ENCODE assay signal across 2 cellular contexts in genomic region chr10:52615756-52616419, GRCh38.
TF ChIP-seq lines count a peak whose summit lies in the region.

No MANE protein-coding gene starts in this region.

TF ChIP-seq in SK-N-SH treated with all-trans-retinoic acid at 6 μM for 48 hours, 23 proteins besides CTCF, POLR2A, EP300 and RAD21 (continued from another document):
- TF ChIP-seq PATZ1 (CRISPR knock-in tag; IDR thresholded peaks at IDR 0.05; ENCODE audit: borderline replicate concordance) (no peak), PPARA (CRISPR knock-in tag; IDR thresholded peaks at IDR 0.05; ENCODE audit: borderline replicate concordance) (no peak), POU6F1 (CRISPR knock-in tag; IDR thresholded peaks at IDR 0.05; ENCODE audit: borderline replicate concordance, low read depth) (no peak), TOX (CRISPR knock-in tag; IDR thresholded peaks at IDR 0.05; ENCODE audit: borderline replicate concordance) (no peak), CSRNP3 (CRISPR knock-in tag; IDR thresholded peaks at IDR 0.05) (no peak), ARNTL (CRISPR knock-in tag; IDR thresholded peaks at IDR 0.05; ENCODE audit: borderline replicate concordance, low read depth) (no peak), ESRRG (CRISPR knock-in tag; IDR thresholded peaks at IDR 0.05) (no peak), ZNF565 (CRISPR knock-in tag; conservative IDR thresholded peaks at IDR 0.05; ENCODE audit: low read depth) (no peak), SNAI2 (CRISPR knock-in tag; IDR thresholded peaks at IDR 0.05) (no peak), GLIS3 (CRISPR knock-in tag; IDR thresholded peaks at IDR 0.05) (no peak), ZC3H10 (CRISPR knock-in tag; IDR thresholded peaks at IDR 0.05) (no peak), ISL1 (CRISPR knock-in tag; IDR thresholded peaks at IDR 0.05) (no peak), RARB (CRISPR knock-in tag; IDR thresholded peaks at IDR 0.05) (no peak)

TF ChIP-seq in H1, 55 proteins besides CTCF, POLR2A, EP300 and RAD21 (continued from another document):
- TF ChIP-seq, protein P1, sequence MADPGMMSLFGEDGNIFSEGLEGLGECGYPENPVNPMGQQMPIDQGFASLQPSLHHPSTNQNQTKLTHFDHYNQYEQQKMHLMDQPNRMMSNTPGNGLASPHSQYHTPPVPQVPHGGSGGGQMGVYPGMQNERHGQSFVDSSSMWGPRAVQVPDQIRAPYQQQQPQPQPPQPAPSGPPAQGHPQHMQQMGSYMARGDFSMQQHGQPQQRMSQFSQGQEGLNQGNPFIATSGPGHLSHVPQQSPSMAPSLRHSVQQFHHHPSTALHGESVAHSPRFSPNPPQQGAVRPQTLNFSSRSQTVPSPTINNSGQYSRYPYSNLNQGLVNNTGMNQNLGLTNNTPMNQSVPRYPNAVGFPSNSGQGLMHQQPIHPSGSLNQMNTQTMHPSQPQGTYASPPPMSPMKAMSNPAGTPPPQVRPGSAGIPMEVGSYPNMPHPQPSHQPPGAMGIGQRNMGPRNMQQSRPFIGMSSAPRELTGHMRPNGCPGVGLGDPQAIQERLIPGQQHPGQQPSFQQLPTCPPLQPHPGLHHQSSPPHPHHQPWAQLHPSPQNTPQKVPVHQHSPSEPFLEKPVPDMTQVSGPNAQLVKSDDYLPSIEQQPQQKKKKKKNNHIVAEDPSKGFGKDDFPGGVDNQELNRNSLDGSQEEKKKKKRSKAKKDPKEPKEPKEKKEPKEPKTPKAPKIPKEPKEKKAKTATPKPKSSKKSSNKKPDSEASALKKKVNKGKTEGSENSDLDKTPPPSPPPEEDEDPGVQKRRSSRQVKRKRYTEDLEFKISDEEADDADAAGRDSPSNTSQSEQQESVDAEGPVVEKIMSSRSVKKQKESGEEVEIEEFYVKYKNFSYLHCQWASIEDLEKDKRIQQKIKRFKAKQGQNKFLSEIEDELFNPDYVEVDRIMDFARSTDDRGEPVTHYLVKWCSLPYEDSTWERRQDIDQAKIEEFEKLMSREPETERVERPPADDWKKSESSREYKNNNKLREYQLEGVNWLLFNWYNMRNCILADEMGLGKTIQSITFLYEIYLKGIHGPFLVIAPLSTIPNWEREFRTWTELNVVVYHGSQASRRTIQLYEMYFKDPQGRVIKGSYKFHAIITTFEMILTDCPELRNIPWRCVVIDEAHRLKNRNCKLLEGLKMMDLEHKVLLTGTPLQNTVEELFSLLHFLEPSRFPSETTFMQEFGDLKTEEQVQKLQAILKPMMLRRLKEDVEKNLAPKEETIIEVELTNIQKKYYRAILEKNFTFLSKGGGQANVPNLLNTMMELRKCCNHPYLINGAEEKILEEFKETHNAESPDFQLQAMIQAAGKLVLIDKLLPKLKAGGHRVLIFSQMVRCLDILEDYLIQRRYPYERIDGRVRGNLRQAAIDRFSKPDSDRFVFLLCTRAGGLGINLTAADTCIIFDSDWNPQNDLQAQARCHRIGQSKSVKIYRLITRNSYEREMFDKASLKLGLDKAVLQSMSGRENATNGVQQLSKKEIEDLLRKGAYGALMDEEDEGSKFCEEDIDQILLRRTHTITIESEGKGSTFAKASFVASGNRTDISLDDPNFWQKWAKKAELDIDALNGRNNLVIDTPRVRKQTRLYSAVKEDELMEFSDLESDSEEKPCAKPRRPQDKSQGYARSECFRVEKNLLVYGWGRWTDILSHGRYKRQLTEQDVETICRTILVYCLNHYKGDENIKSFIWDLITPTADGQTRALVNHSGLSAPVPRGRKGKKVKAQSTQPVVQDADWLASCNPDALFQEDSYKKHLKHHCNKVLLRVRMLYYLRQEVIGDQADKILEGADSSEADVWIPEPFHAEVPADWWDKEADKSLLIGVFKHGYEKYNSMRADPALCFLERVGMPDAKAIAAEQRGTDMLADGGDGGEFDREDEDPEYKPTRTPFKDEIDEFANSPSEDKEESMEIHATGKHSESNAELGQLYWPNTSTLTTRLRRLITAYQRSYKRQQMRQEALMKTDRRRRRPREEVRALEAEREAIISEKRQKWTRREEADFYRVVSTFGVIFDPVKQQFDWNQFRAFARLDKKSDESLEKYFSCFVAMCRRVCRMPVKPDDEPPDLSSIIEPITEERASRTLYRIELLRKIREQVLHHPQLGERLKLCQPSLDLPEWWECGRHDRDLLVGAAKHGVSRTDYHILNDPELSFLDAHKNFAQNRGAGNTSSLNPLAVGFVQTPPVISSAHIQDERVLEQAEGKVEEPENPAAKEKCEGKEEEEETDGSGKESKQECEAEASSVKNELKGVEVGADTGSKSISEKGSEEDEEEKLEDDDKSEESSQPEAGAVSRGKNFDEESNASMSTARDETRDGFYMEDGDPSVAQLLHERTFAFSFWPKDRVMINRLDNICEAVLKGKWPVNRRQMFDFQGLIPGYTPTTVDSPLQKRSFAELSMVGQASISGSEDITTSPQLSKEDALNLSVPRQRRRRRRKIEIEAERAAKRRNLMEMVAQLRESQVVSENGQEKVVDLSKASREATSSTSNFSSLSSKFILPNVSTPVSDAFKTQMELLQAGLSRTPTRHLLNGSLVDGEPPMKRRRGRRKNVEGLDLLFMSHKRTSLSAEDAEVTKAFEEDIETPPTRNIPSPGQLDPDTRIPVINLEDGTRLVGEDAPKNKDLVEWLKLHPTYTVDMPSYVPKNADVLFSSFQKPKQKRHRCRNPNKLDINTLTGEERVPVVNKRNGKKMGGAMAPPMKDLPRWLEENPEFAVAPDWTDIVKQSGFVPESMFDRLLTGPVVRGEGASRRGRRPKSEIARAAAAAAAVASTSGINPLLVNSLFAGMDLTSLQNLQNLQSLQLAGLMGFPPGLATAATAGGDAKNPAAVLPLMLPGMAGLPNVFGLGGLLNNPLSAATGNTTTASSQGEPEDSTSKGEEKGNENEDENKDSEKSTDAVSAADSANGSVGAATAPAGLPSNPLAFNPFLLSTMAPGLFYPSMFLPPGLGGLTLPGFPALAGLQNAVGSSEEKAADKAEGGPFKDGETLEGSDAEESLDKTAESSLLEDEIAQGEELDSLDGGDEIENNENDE (IDR thresholded peaks at IDR 0.05; ENCODE audit: insufficient replicate concordance, low read length): no peak
- TF ChIP-seq ASH2L (IDR thresholded peaks at IDR 0.05; ENCODE audit: low read length): no peak
- TF ChIP-seq JUND (IDR thresholded peaks at IDR 0.05; ENCODE audit: low read length): no peak
- no peak for TF ChIP-seq POLR2AphosphoS5 (IDR thresholded peaks at IDR 0.05; ENCODE audit: low read depth, low read length)
